8 cellular contexts compared by ENCODE assay signal in genomic region chr3:138835177-138835757, GRCh38. TPM values are rescaled to one million over a fixed set of nuclear protein-coding genes. Genes with fewer than 3 reads are reported as not detected.
A peak's percentile ranks its signal among the peaks of the same experiment; 100 is the strongest.
DNase-seq lines count a peak whose midpoint lies in the region; ATAC-seq, FAIRE-seq and TF ChIP-seq lines count a peak whose summit lies in the region.

No MANE protein-coding gene starts in this region.

- H3K4me3 ChIP-seq in WI38 (ENCODE audit: low read depth, low read length) (peak overlapping the region; percentile 86), gastroesophageal sphincter (peak overlapping the region; percentile 95 to 96), psoas muscle (peak overlapping the region; percentile 94)

- TF ChIP-seq CTCF in WI38 (IDR thresholded peaks at IDR 0.05; ENCODE audit: low read depth, low read length) (no peak), gastroesophageal sphincter (IDR thresholded peaks at IDR 0.05) (no peak), psoas muscle (IDR thresholded peaks at IDR 0.05) (no peak)

- WGBS in gastroesophageal sphincter (ENCODE audit: low coverage in 1 of 2), 2 donors = 12% methylated on average over 11 to 15 of the region's 15 CpGs
- 14 to 16% (median 16%) methylated on average over 15 of the region's 15 CpGs for WGBS in psoas muscle, 3 donors

- H3K27me3 ChIP-seq in gastroesophageal sphincter (no peaks in the 10 kb centered on the region), psoas muscle (ENCODE audit: insufficient read depth in 3 of 3, low read length in 2 of 3) (no peaks in the 10 kb centered on the region)

- no peak for FAIRE-seq in GM12891 (lab: Jason Lieb, UNC)

- H3K36me3 ChIP-seq in gastroesophageal sphincter = no peaks in the 10 kb centered on the region
- H3K36me3 ChIP-seq in psoas muscle (ENCODE audit: insufficient read depth in 1 of 2, low read depth in 1 of 2) = no peaks in the 10 kb centered on the region

- ATAC-seq in Right ventricle myocardium inferior (peak; percentile 35), gastroesophageal sphincter (peak; percentile 27), psoas muscle (peak in 1 of 4 donors; percentile 2), GM21619 (IDR thresholded peaks at IDR 0.05; ENCODE audit: unreplicated experiment) (no peak)

- no peak for DNase-seq in Right ventricle myocardium inferior (ENCODE audit: missing footprints)
- DNase-seq in cardiac septum (ENCODE audit: low spot score) = no peak
- no peak for DNase-seq in psoas muscle
- DNase-seq in SKM-1 (lab: John Stamatoyannopoulos, UW; ENCODE audit: unreplicated experiment) = no peak
- DNase-seq in GM12891 (ENCODE audit: insufficient read length, low spot score) = no peak

- no peak for TF ChIP-seq EP300 in gastroesophageal sphincter (IDR thresholded peaks at IDR 0.05)

- no peaks in the 10 kb centered on the region for H3K9me3 ChIP-seq in gastroesophageal sphincter
- H3K9me3 ChIP-seq in psoas muscle = no peaks in the 10 kb centered on the region

- intact Hi-C loops in Right ventricle myocardium inferior (cut with DNase I) (loop anchor here (2.0 to 10.0 kb wide), 4 partner anchors 60 to 110 kb away; no protein-coding TSS in a partner anchor), cardiac septum (cut with DNase I) (loop anchor here (2.0 to 10.0 kb wide), 2 partner anchors 80 to 240 kb away; partner anchors contain the start of gene CEP70), psoas muscle (cut with DNase I) (loop anchor here (10.0 kb wide), 2 partner anchors 220 to 230 kb away; partner anchors contain the start of gene FAIM (in 1 of the 2))

- H3K27ac ChIP-seq in gastroesophageal sphincter = peak overlapping the region; percentile 81 to 98 (median 95)
- peak overlapping the region; percentile 94 for H3K27ac ChIP-seq in psoas muscle

- H3K4me1 ChIP-seq in gastroesophageal sphincter = peaks cover 0 to 30% (median 6%) of the 10 kb centered on the region in 3 donors
- peaks cover 11% of the 10 kb centered on the region for H3K4me1 ChIP-seq in psoas muscle

- no peak for TF ChIP-seq POLR2A in gastroesophageal sphincter (IDR thresholded peaks at IDR 0.05)
- TF ChIP-seq POLR2A in GM12891 (IDR thresholded peaks at IDR 0.05; ENCODE audit: low read depth, low read length) = no peak

TF ChIP-seq in GM12891, 5 proteins besides CTCF, POLR2A, EP300 and RAD21:
- TF ChIP-seq POU2F2 (IDR thresholded peaks at IDR 0.05; ENCODE audit: low read depth, low read length) = no peak
- TF ChIP-seq POLR2AphosphoS5 (IDR thresholded peaks at IDR 0.05; ENCODE audit: low read depth, low read length) = no peak
- no peak for TF ChIP-seq TAF1 (IDR thresholded peaks at IDR 0.05; ENCODE audit: low read depth, low read length)
- TF ChIP-seq PAX5 (IDR thresholded peaks at IDR 0.05; ENCODE audit: insufficient read depth, low read length, severe bottlenecking) = no peak
- no peak for TF ChIP-seq SPI1 (IDR thresholded peaks at IDR 0.05; ENCODE audit: low read depth, low read length)

RNA-seq across cellular contexts. Expression of gene PIK3CB, which starts 0.5 kb away (rescaled TPM):
- 30.9 TPM for total RNA-seq in Right ventricle myocardium inferior
- 26.1 TPM for total RNA-seq in cardiac septum
- 10 to 100 TPM; 20.3 to 46.4 (median 37.3) TPM for total RNA-seq in gastroesophageal sphincter
- total RNA-seq in psoas muscle = 10 to 100 TPM; 14.6 to 46.3 (median 24.5) TPM
- 10 to 100 TPM in 2 of 3 donors, 1 to 10 TPM in 1; 5.8 to 39.1 (median 18.1) TPM for polyA plus RNA-seq in psoas muscle
- 8.7 TPM for polyA plus RNA-seq in GM12891 (2012; ENCODE audit: low read depth, missing spikeins)
